Comparison of ENCODE assay signal across 30 cellular contexts in genomic region chr6:1346101-1346500, GRCh38. TPM values are rescaled to one million over a fixed set of nuclear protein-coding genes. Genes with fewer than 3 reads are reported as not detected.
"Had no signal": no experiment of that assay in that cellular context is flagged by ENCODE, and none has a peak within 500 bp of the region (broad histone marks: within the 10 kb centered on the region; RNA-seq: fewer than 3 reads in every experiment).

No MANE protein-coding gene starts in this region.

- H3K4me1 ChIP-seq: adrenal gland, body of pancreas, Peyer's patch, SJCRH30 had no signal

- DNase-seq: activated CD4-positive, alpha-beta memory T cell treated with anti-CD3 and anti-CD28 coated beads for 36 hours; activated CD4-positive, alpha-beta T cell treated with anti-CD3 and anti-CD28 coated beads for 1 hour; activated CD4-positive, alpha-beta T cell treated with anti-CD3 and anti-CD28 coated beads, Interleukin-2, amount 10 ng/mL, durations not matched to agents 24 days and 14 days; activated CD8-positive, alpha-beta memory T cell treated with anti-CD3 and anti-CD28 coated beads for 24 hours; activated gamma-delta T cell treated with Interleukin-2 at 50 U/mL for 16 hours; activated naive CD4-positive, alpha-beta T cell treated with anti-CD3 and anti-CD28 coated beads, Interleukin-2, amount 10 ng/mL, durations not matched to agents 7 days and 5 days; activated naive CD8-positive, alpha-beta T cell treated with anti-CD3 and anti-CD28 coated beads for 36 hours; activated T-cell treated with anti-CD3 and anti-CD28 coated beads, Interleukin-2, amount 50 U/mL, for 4 hours; adrenal gland; anterior cingulate cortex; body of pancreas; Kasumi-1; KBM-7; NCI-H1092; NCI-H1417 treated with DMSO at 0.1 percent for 48 hours; NCI-H1694; NCI-H2029; NCI-H345; NCI-H510A; NCI-H526 treated with DMSO at 0.1 percent for 48 hours; NK-92 treated with Interleukin-12 subunit alpha and Interleukin-12 subunit beta, amount 100 ng/mL, for 24 hours; OCI-M1; Peyer's patch; Right ventricle myocardium superior; SJCRH30; T-helper 17 cell; T-helper 9 cell had no signal

- H3K4me3 ChIP-seq: adrenal gland, body of pancreas, Peyer's patch, SJCRH30 had no signal

- H3K27ac ChIP-seq: adrenal gland, body of pancreas, Peyer's patch, RWPE1, SJCRH30 had no signal

- H3K27me3 ChIP-seq: body of pancreas, Peyer's patch, SJCRH30 had no signal

- H3K36me3 ChIP-seq: adrenal gland, Peyer's patch, SJCRH30 had no signal

- H3K9me3 ChIP-seq: adrenal gland, body of pancreas, SJCRH30 had no signal

- ATAC-seq: activated T-cell treated with anti-CD3 and anti-CD28 coated beads, Interleukin-2, amount 50 U/mL, for 4 hours; body of pancreas; SK-N-SH treated with all-trans-retinoic acid at 6 μM for 48 hours; T-helper 17 cell; WTC11 had no signal

RNA-seq across cellular contexts. Expression of gene FOXQ1, which starts 34.2 kb away (rescaled TPM):
- total RNA-seq: activated CD4-positive, alpha-beta memory T cell treated with anti-CD3 and anti-CD28 coated beads for 36 hours; activated CD4-positive, alpha-beta T cell treated with anti-CD3 and anti-CD28 coated beads, Interleukin-2, amount 10 ng/mL, durations not matched to agents 24 days and 14 days; activated naive CD8-positive, alpha-beta T cell treated with anti-CD3 and anti-CD28 coated beads for 36 hours; activated T-cell treated with anti-CD3 and anti-CD28 coated beads, Interleukin-2, amount 50 U/mL, for 4 hours; Peyer's patch; Right ventricle myocardium superior; SJCRH30; T-helper 17 cell had no signal

RNA-seq across cellular contexts. Expression of gene FOXF2, which starts 43.3 kb away (rescaled TPM):
- total RNA-seq: activated CD4-positive, alpha-beta memory T cell treated with anti-CD3 and anti-CD28 coated beads for 36 hours; activated CD4-positive, alpha-beta T cell treated with anti-CD3 and anti-CD28 coated beads, Interleukin-2, amount 10 ng/mL, durations not matched to agents 24 days and 14 days; activated naive CD8-positive, alpha-beta T cell treated with anti-CD3 and anti-CD28 coated beads for 36 hours; T-helper 17 cell had no signal
